Comparison of ENCODE assay signal across 32 cellular contexts in genomic region chr6:31033075-31033474, GRCh38. TPM values are rescaled to one million over a fixed set of nuclear protein-coding genes. Genes with fewer than 3 reads are reported as not detected.
"Had no signal": no experiment of that assay in that cellular context is flagged by ENCODE, and none has a peak within 500 bp of the region (broad histone marks: within the 10 kb centered on the region; RNA-seq: fewer than 3 reads in every experiment).

No MANE protein-coding gene starts in this region.

- DNase-seq: activated CD4-positive, alpha-beta memory T cell treated with anti-CD3 and anti-CD28 coated beads, Interleukin-2, amount 10 ng/mL, durations not matched to agents 7 days and 5 days; activated CD4-positive, alpha-beta T cell treated with anti-CD3 and anti-CD28 coated beads for 1 hour; activated CD4-positive, alpha-beta T cell treated with anti-CD3 and anti-CD28 coated beads for 4 hours; activated CD4-positive, alpha-beta T cell treated with anti-CD3 and anti-CD28 coated beads, Interleukin-2, amount 10 ng/mL, durations not matched to agents 7 days and 5 days; activated CD4-positive, alpha-beta T cell treated with anti-CD3 and anti-CD28 coated beads, Interleukin-2, amount 50 U/mL, for 4 hours; activated CD8-positive, alpha-beta memory T cell treated with anti-CD3 and anti-CD28 coated beads, Interleukin-2, amount 50 U/mL, for 48 hours; activated gamma-delta T cell; activated naive CD4-positive, alpha-beta T cell; activated naive CD4-positive, alpha-beta T cell treated with anti-CD3 and anti-CD28 coated beads, Interleukin-2, amount 10 ng/mL, durations not matched to agents 7 days and 5 days; activated naive CD8-positive, alpha-beta T cell treated with anti-CD3 and anti-CD28 coated beads, Interleukin-2, amount 10 ng/mL, durations not matched to agents 7 days and 5 days; activated T-cell treated with anti-CD3 and anti-CD28 coated beads for 4 hours; activated T-cell treated with anti-CD3 and anti-CD28 coated beads, Interleukin-2, amount 50 U/mL, for 24 hours; activated T-cell treated with anti-CD3 and anti-CD28 coated beads, Interleukin-2, amount 50 U/mL, for 72 hours; dermis blood vessel endothelial cell; effector CD4-positive, alpha-beta T cell; effector memory CD8-positive, alpha-beta T cell; erythroblast; foreskin melanocyte; T-helper 1 cell; T-helper 17 cell had no signal

- H3K4me3 ChIP-seq: ascending aorta, breast epithelium, coronary artery, esophagus muscularis mucosa, gastroesophageal sphincter had no signal

- H3K36me3 Mint-ChIP-seq: activated naive CD4-positive, alpha-beta T cell treated with anti-CD3 and anti-CD28 coated beads, Interleukin-2, amount 10 ng/mL, durations not matched to agents 7 days and 5 days; activated naive CD4-positive, alpha-beta T cell treated with anti-CD3 and anti-CD28 coated beads, Interleukin-2, amount 50 U/mL, for 72 hours; activated naive CD8-positive, alpha-beta T cell treated with anti-CD3 and anti-CD28 coated beads, Interleukin-2, amount 10 ng/mL, durations not matched to agents 7 days and 5 days; brain had no signal

- H3K36me3 ChIP-seq: ascending aorta, breast epithelium, esophagus muscularis mucosa, gastroesophageal sphincter had no signal

- H3K9me3 ChIP-seq: ascending aorta, breast epithelium, esophagus muscularis mucosa, gastroesophageal sphincter had no signal

- H3K4me3 Mint-ChIP-seq: activated CD4-positive, alpha-beta memory T cell treated with anti-CD3 and anti-CD28 coated beads, Interleukin-2, amount 10 ng/mL, durations not matched to agents 7 days and 5 days; activated CD4-positive, alpha-beta T cell treated with anti-CD3 and anti-CD28 coated beads, Interleukin-2, amount 10 ng/mL, durations not matched to agents 7 days and 5 days; activated naive CD4-positive, alpha-beta T cell treated with anti-CD3 and anti-CD28 coated beads, Interleukin-2, amount 10 ng/mL, durations not matched to agents 7 days and 5 days; activated naive CD8-positive, alpha-beta T cell treated with anti-CD3 and anti-CD28 coated beads, Interleukin-2, amount 10 ng/mL, durations not matched to agents 7 days and 5 days; activated T-cell treated with anti-CD3 and anti-CD28 coated beads, Interleukin-2, amount 50 U/mL, for 24 hours; activated T-cell treated with anti-CD3 and anti-CD28 coated beads, Interleukin-2, amount 50 U/mL, for 72 hours; brain; central memory CD8-positive, alpha-beta T cell; effector memory CD8-positive, alpha-beta T cell; T-helper 17 cell; T-helper 2 cell treated with Interferon-gamma antibody and Interleukin-4, amounts not matched to agents 5 μg/mL and 100 μg/mL, for 36 hours had no signal

- H3K4me1 Mint-ChIP-seq: activated CD4-positive, alpha-beta memory T cell treated with anti-CD3 and anti-CD28 coated beads, Interleukin-2, amount 10 ng/mL, durations not matched to agents 7 days and 5 days; activated CD4-positive, alpha-beta T cell treated with anti-CD3 and anti-CD28 coated beads, Interleukin-2, amount 10 ng/mL, durations not matched to agents 7 days and 5 days; activated naive CD4-positive, alpha-beta T cell treated with anti-CD3 and anti-CD28 coated beads, Interleukin-2, amount 10 ng/mL, durations not matched to agents 7 days and 5 days; central memory CD8-positive, alpha-beta T cell had no signal

- H3K27me3 ChIP-seq: ascending aorta, breast epithelium had no signal

- H3K27ac Mint-ChIP-seq: activated CD4-positive, alpha-beta memory T cell treated with anti-CD3 and anti-CD28 coated beads, Interleukin-2, amount 10 ng/mL, durations not matched to agents 7 days and 5 days; activated CD4-positive, alpha-beta T cell treated with anti-CD3 and anti-CD28 coated beads, Interleukin-2, amount 10 ng/mL, durations not matched to agents 7 days and 5 days; activated naive CD4-positive, alpha-beta T cell treated with anti-CD3 and anti-CD28 coated beads, Interleukin-2, amount 10 ng/mL, durations not matched to agents 7 days and 5 days; activated naive CD8-positive, alpha-beta T cell treated with anti-CD3 and anti-CD28 coated beads, Interleukin-2, amount 10 ng/mL, durations not matched to agents 7 days and 5 days; activated T-cell treated with anti-CD3 and anti-CD28 coated beads, Interleukin-2, amount 50 U/mL, for 24 hours; activated T-cell treated with anti-CD3 and anti-CD28 coated beads, Interleukin-2, amount 50 U/mL, for 72 hours; brain; effector memory CD8-positive, alpha-beta T cell; T-helper 17 cell; T-helper 2 cell treated with Interferon-gamma antibody and Interleukin-4, amounts not matched to agents 5 μg/mL and 100 μg/mL, for 36 hours had no signal

- H3K9me3 Mint-ChIP-seq: activated CD4-positive, alpha-beta memory T cell treated with anti-CD3 and anti-CD28 coated beads, Interleukin-2, amount 10 ng/mL, durations not matched to agents 7 days and 5 days; activated CD4-positive, alpha-beta T cell treated with anti-CD3 and anti-CD28 coated beads, Interleukin-2, amount 10 ng/mL, durations not matched to agents 7 days and 5 days; activated naive CD4-positive, alpha-beta T cell treated with anti-CD3 and anti-CD28 coated beads, Interleukin-2, amount 10 ng/mL, durations not matched to agents 7 days and 5 days; activated naive CD4-positive, alpha-beta T cell treated with anti-CD3 and anti-CD28 coated beads, Interleukin-2, amount 50 U/mL, for 72 hours; activated naive CD8-positive, alpha-beta T cell treated with anti-CD3 and anti-CD28 coated beads, Interleukin-2, amount 10 ng/mL, durations not matched to agents 7 days and 5 days; activated T-cell treated with anti-CD3 and anti-CD28 coated beads, Interleukin-2, amount 50 U/mL, for 24 hours; activated T-cell treated with anti-CD3 and anti-CD28 coated beads, Interleukin-2, amount 50 U/mL, for 72 hours; central memory CD8-positive, alpha-beta T cell; effector memory CD8-positive, alpha-beta T cell; T-helper 2 cell treated with Interferon-gamma antibody and Interleukin-4, amounts not matched to agents 5 μg/mL and 100 μg/mL, for 36 hours had no signal

- H3K4me1 ChIP-seq: ascending aorta, breast epithelium, esophagus muscularis mucosa, gastroesophageal sphincter had no signal

- H3K27ac ChIP-seq: ascending aorta, breast epithelium, coronary artery, esophagus muscularis mucosa, gastroesophageal sphincter had no signal

- ATAC-seq: activated naive CD4-positive, alpha-beta T cell treated with anti-CD3 and anti-CD28 coated beads, Interleukin-2, amount 50 U/mL, for 72 hours; activated T-cell treated with anti-CD3 and anti-CD28 coated beads, Interleukin-2, amount 50 U/mL, for 72 hours; effector memory CD8-positive, alpha-beta T cell; gastroesophageal sphincter; T-helper 17 cell had no signal

RNA-seq across cellular contexts. Expression of gene MUC22, which starts 22.8 kb away (rescaled TPM):
- total RNA-seq: activated CD4-positive, alpha-beta memory T cell treated with anti-CD3 and anti-CD28 coated beads, Interleukin-2, amount 10 ng/mL, durations not matched to agents 7 days and 5 days; activated CD4-positive, alpha-beta T cell treated with anti-CD3 and anti-CD28 coated beads, Interleukin-2, amount 10 ng/mL, durations not matched to agents 7 days and 5 days; activated naive CD4-positive, alpha-beta T cell treated with anti-CD3 and anti-CD28 coated beads, Interleukin-2, amount 50 U/mL, for 72 hours; activated naive CD8-positive, alpha-beta T cell treated with anti-CD3 and anti-CD28 coated beads, Interleukin-2, amount 10 ng/mL, durations not matched to agents 7 days and 5 days; activated T-cell treated with anti-CD3 and anti-CD28 coated beads, Interleukin-2, amount 50 U/mL, for 72 hours; ascending aorta; breast epithelium; cardiac septum; cerebellum; dermis blood vessel endothelial cell; esophagus muscularis mucosa; glomerular endothelial cell; T-helper 17 cell had no signal

RNA-seq across cellular contexts. Expression of gene MUC21, which starts 49.6 kb away (rescaled TPM):
- total RNA-seq: activated CD4-positive, alpha-beta memory T cell treated with anti-CD3 and anti-CD28 coated beads, Interleukin-2, amount 10 ng/mL, durations not matched to agents 7 days and 5 days; activated CD4-positive, alpha-beta T cell treated with anti-CD3 and anti-CD28 coated beads, Interleukin-2, amount 10 ng/mL, durations not matched to agents 7 days and 5 days; activated naive CD4-positive, alpha-beta T cell treated with anti-CD3 and anti-CD28 coated beads, Interleukin-2, amount 50 U/mL, for 72 hours; activated naive CD8-positive, alpha-beta T cell treated with anti-CD3 and anti-CD28 coated beads, Interleukin-2, amount 10 ng/mL, durations not matched to agents 7 days and 5 days; activated T-cell treated with anti-CD3 and anti-CD28 coated beads, Interleukin-2, amount 50 U/mL, for 72 hours; ascending aorta; breast epithelium; cardiac septum; cerebellum; dermis blood vessel endothelial cell; glomerular endothelial cell; T-helper 17 cell had no signal
